Comparison of ENCODE assay signal across 9 cellular contexts in genomic region chr19:52248256-52248655, GRCh38. TPM values are rescaled to one million over a fixed set of nuclear protein-coding genes. Genes with fewer than 3 reads are reported as not detected.
A peak's percentile ranks its signal among the peaks of the same experiment; 100 is the strongest.
DNase-seq lines count a peak whose midpoint lies in the region; ATAC-seq lines count a peak whose summit lies in the region.
"Had no signal": no experiment of that assay in that cellular context is flagged by ENCODE, and none has a peak within 500 bp of the region (broad histone marks: within the 10 kb centered on the region; RNA-seq: fewer than 3 reads in every experiment).

No MANE protein-coding gene starts in this region.

- WGBS in iPS DF 6.9 (ENCODE audit: insufficient coverage, insufficient read length), result no CpG with 5 or more reads among the region's 7 CpGs

- ATAC-seq in Right ventricle myocardium inferior (peak; percentile 54), GM21529 (IDR thresholded peaks at IDR 0.05; ENCODE audit: unreplicated experiment) (no peak)

- H3K27ac Mint-ChIP-seq in activated naive CD8-positive, alpha-beta T cell treated with anti-CD3 and anti-CD28 coated beads for 36 hours, result no peak overlapping the region
- H3K27ac Mint-ChIP-seq: dendritic cell treated with granulocyte-macrophage colony-stimulating factor and Interleukin-4, amounts not matched to agents 40 ng/mL and 50 ng/mL, for 4 days had no signal

- H3K4me1 Mint-ChIP-seq in activated naive CD8-positive, alpha-beta T cell treated with anti-CD3 and anti-CD28 coated beads for 36 hours, result peaks cover 2% of the 10 kb centered on the region

- H3K9me3 ChIP-seq in SJCRH30 (replicated peaks) (no peaks in the 10 kb centered on the region), iPS DF 6.9 (ENCODE audit: control insufficient read depth, insufficient read depth, low read length) (no peaks in the 10 kb centered on the region)

- H3K36me3 ChIP-seq in SJCRH30 (no peaks in the 10 kb centered on the region), iPS DF 6.9 (ENCODE audit: control insufficient read depth, insufficient read depth, low read length) (no peaks in the 10 kb centered on the region)

- no peaks in the 10 kb centered on the region for H3K36me3 Mint-ChIP-seq in activated naive CD8-positive, alpha-beta T cell treated with anti-CD3 and anti-CD28 coated beads for 36 hours

- no peaks in the 10 kb centered on the region for H3K27me3 Mint-ChIP-seq in activated naive CD8-positive, alpha-beta T cell treated with anti-CD3 and anti-CD28 coated beads for 36 hours
- H3K27me3 Mint-ChIP-seq: dendritic cell treated with granulocyte-macrophage colony-stimulating factor and Interleukin-4, amounts not matched to agents 40 ng/mL and 50 ng/mL, for 4 days had no signal

- H3K4me1 ChIP-seq in SJCRH30 (no peaks in the 10 kb centered on the region), iPS DF 6.9 (ENCODE audit: control insufficient read depth, insufficient read depth, low read length) (no peaks in the 10 kb centered on the region)

- H3K4me3 Mint-ChIP-seq in activated naive CD8-positive, alpha-beta T cell treated with anti-CD3 and anti-CD28 coated beads for 36 hours, result no peak overlapping the region
- H3K4me3 Mint-ChIP-seq: dendritic cell treated with granulocyte-macrophage colony-stimulating factor and Interleukin-4, amounts not matched to agents 40 ng/mL and 50 ng/mL, for 4 days had no signal

- H3K4me3 ChIP-seq in SJCRH30 (no peak overlapping the region), iPS DF 6.9 (ENCODE audit: low read length) (no peak overlapping the region)

- peak; percentile 74 for DNase-seq in Right ventricle myocardium inferior (ENCODE audit: missing footprints)
- no peak for DNase-seq in cardiac septum (ENCODE audit: low spot score)
- DNase-seq in SJCRH30, result peak; percentile 53 to 70
- DNase-seq in activated naive CD8-positive, alpha-beta T cell treated with anti-CD3 and anti-CD28 coated beads for 36 hours, result peak; percentile 42
- peak; percentile 39 for DNase-seq in iPS DF 6.9 (ENCODE audit: low read depth, low spot score)
- peak; percentile 67 for DNase-seq in stimulated activated CD4-positive, alpha-beta T cell treated with anti-CD3 and anti-CD28 coated beads, Interleukin-4, amount 100 ng/mL, for 1 hour
- no peak for DNase-seq in NCI-H1694 (lab: John Stamatoyannopoulos, UW)

- no peaks in the 10 kb centered on the region for H3K9me3 Mint-ChIP-seq in activated naive CD8-positive, alpha-beta T cell treated with anti-CD3 and anti-CD28 coated beads for 36 hours

- intact Hi-C loops in Right ventricle myocardium inferior (cut with DNase I) (loop anchor here (2.0 kb wide), 1 partner anchor 501 kb away; no protein-coding TSS in a partner anchor), cardiac septum (cut with DNase I) (no loop called here)

- H3K27me3 ChIP-seq in SJCRH30 (no peaks in the 10 kb centered on the region), iPS DF 6.9 (ENCODE audit: control insufficient read depth, insufficient read depth, low read length) (no peaks in the 10 kb centered on the region)

- H3K27ac ChIP-seq in SJCRH30, result no peak overlapping the region
- no peak overlapping the region for H3K27ac ChIP-seq in iPS DF 6.9 (ENCODE audit: low read length)

RNA-seq across cellular contexts. Expression of gene ZNF766, which starts 21.1 kb away (rescaled TPM):
- total RNA-seq in Right ventricle myocardium inferior (9.7 TPM), cardiac septum (11.4 TPM)
- 19.1 and 23.4 TPM in 2 replicates for total RNA-seq in SJCRH30 (2014; rRNA removed; shearing (Covaris generic))
- total RNA-seq in activated naive CD8-positive, alpha-beta T cell treated with anti-CD3 and anti-CD28 coated beads for 36 hours, result 10 to 100 TPM; 28.6 to 31.4 TPM

RNA-seq across cellular contexts. Expression of gene ZNF480, which starts 48.7 kb away (rescaled TPM):
- 18.5 TPM for total RNA-seq in Right ventricle myocardium inferior
- total RNA-seq in cardiac septum, result 13.0 TPM
- total RNA-seq in SJCRH30 (2014; rRNA removed; shearing (Covaris generic)), result 14.6 and 17.3 TPM in 2 replicates
- total RNA-seq in activated naive CD8-positive, alpha-beta T cell treated with anti-CD3 and anti-CD28 coated beads for 36 hours, result 1 to 10 TPM; 5.7 to 6.4 TPM

RNA-seq across cellular contexts. Expression of gene PPP2R1A, which starts 58.4 kb away (rescaled TPM):
- 338 TPM for total RNA-seq in Right ventricle myocardium inferior
- total RNA-seq in cardiac septum, result 466 TPM
- total RNA-seq in SJCRH30 (2014; rRNA removed; shearing (Covaris generic)), result 175 and 190 TPM in 2 replicates
- total RNA-seq in activated naive CD8-positive, alpha-beta T cell treated with anti-CD3 and anti-CD28 coated beads for 36 hours, result 100 to 1,000 TPM; 222 to 244 TPM

Comparison
In these comparisons a context has a peak if more than half of its experiments do, and no peak if none do; other contexts are left out.
1. DNase-seq: peak in Right ventricle myocardium inferior (single experiment), SJCRH30 (2 of 2), activated naive CD8-positive, alpha-beta T cell treated with anti-CD3 and anti-CD28 coated beads for 36 hours (single experiment), iPS DF 6.9 (single experiment) and stimulated activated CD4-positive, alpha-beta T cell treated with anti-CD3 and anti-CD28 coated beads, Interleukin-4, amount 100 ng/mL, for 1 hour (single experiment); none in cardiac septum (single experiment) and NCI-H1694 (single experiment).